ENCODE assay signal across 8 cellular contexts in the genomic region with DNA sequence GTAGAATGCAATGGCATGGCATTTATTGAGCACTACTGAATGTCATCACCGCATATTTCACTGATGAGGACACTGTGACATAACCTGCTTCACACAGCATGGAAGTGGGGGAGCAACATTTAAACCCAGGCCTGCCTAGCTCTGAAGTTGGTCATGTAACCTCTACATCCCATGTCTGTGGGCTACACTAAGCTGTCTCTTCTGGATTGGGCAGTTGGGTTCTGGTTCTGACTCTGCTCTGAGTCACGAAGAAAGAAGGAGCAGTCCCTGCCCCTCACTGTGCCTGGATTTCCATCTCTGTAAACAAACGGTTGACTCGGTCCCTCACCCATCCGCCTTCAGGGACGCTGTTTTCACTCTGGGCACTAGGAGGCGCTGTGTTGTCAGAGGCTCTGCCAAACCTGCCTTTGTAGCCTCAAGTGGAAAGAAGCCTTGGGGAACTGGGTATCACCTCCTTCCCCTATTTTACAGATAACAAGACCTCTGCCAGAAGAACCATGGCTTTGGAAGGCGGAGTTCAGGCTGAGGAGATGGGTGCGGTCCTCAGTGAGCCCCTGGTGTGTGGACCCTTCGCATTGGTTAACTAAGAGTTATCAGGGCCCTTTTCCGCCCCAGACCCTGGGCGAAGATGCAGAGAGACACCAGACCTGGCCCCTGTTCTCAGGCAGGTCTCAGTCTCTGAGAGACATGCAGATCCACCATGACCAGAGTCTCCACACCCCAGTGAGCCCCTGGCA. TPM values are rescaled to one million over a fixed set of nuclear protein-coding genes. Genes with fewer than 3 reads are reported as not detected.
DNase-seq lines count a peak whose midpoint lies in the region; ATAC-seq and TF ChIP-seq lines count a peak whose summit lies in the region.

No MANE protein-coding gene starts in this region.

- H4K20me1 ChIP-seq in SU-DHL-6 (ENCODE audit: low read depth, low read length) = no peaks in the 10 kb centered on the region
- H4K20me1 ChIP-seq in smooth muscle cell (ENCODE audit: low read depth) = no peaks in the 10 kb centered on the region

- H3K4me2 ChIP-seq in SU-DHL-6 (ENCODE audit: low read depth, low read length, poor library complexity, severe bottlenecking) (no peak overlapping the region), smooth muscle cell (no peak overlapping the region)

- peaks cover 10% of the 10 kb centered on the region for H3K4me1 ChIP-seq in smooth muscle cell (ENCODE audit: low read depth)

- H3K27ac Mint-ChIP-seq in activated naive CD4-positive, alpha-beta T cell treated with anti-CD3 and anti-CD28 coated beads, Interleukin-2, amount 50 U/mL, for 72 hours = no peak overlapping the region

- TF ChIP-seq CTCF in GM12873 (IDR thresholded peaks at IDR 0.05; ENCODE audit: insufficient read depth, low read depth, low read length, missing control alignments) (peak; percentile 99), LNCAP (IDR thresholded peaks at IDR 0.05) (peak; percentile 98), SU-DHL-6 (IDR thresholded peaks at IDR 0.05; ENCODE audit: insufficient read depth, low read length, poor library complexity, severe bottlenecking) (peak; percentile 97), smooth muscle cell (IDR thresholded peaks at IDR 0.05; ENCODE audit: borderline replicate concordance, insufficient read depth, poor library complexity, severe bottlenecking) (peak; percentile 92)

- H3K27ac ChIP-seq in SU-DHL-6 (ENCODE audit: low read depth, low read length) (no peak overlapping the region), smooth muscle cell (ENCODE audit: low read depth) (peak overlapping the region; percentile 15)

- no peaks in the 10 kb centered on the region for H3K9me3 Mint-ChIP-seq in activated naive CD4-positive, alpha-beta T cell treated with anti-CD3 and anti-CD28 coated beads, Interleukin-2, amount 50 U/mL, for 72 hours

- no peaks in the 10 kb centered on the region for H3K36me3 Mint-ChIP-seq in activated naive CD4-positive, alpha-beta T cell treated with anti-CD3 and anti-CD28 coated beads, Interleukin-2, amount 50 U/mL, for 72 hours

- H3K27me3 ChIP-seq in SU-DHL-6 (ENCODE audit: low read length) (no peaks in the 10 kb centered on the region), smooth muscle cell (ENCODE audit: low read depth) (no peaks in the 10 kb centered on the region)

- no peaks in the 10 kb centered on the region for H3K9me2 ChIP-seq in SU-DHL-6 (replicated peaks; ENCODE audit: insufficient read depth, low read length)

- ATAC-seq in activated naive CD4-positive, alpha-beta T cell treated with anti-CD3 and anti-CD28 coated beads, Interleukin-2, amount 50 U/mL, for 72 hours = peak; percentile 86 to 91
- ATAC-seq in left ventricle myocardium superior (peak; percentile 49), GM21367 (IDR thresholded peaks at IDR 0.05; ENCODE audit: unreplicated experiment) (no peak)

- H3K9me3 ChIP-seq in SU-DHL-6 (ENCODE audit: insufficient read depth, low read length) (no peaks in the 10 kb centered on the region), smooth muscle cell (replicated peaks; ENCODE audit: low read depth) (no peaks in the 10 kb centered on the region)

- H3K79me2 ChIP-seq in SU-DHL-6 (ENCODE audit: insufficient read depth, low read length) (no peaks in the 10 kb centered on the region), smooth muscle cell (ENCODE audit: low read depth) (no peaks in the 10 kb centered on the region)

- H3K36me3 ChIP-seq in SU-DHL-6 (ENCODE audit: low read length) (no peaks in the 10 kb centered on the region), smooth muscle cell (ENCODE audit: low read depth) (no peaks in the 10 kb centered on the region)

- H3F3A ChIP-seq in SU-DHL-6 (ENCODE audit: insufficient read depth) = no peaks in the 10 kb centered on the region
- no peaks in the 10 kb centered on the region for H3F3A ChIP-seq in smooth muscle cell (ENCODE audit: low read depth)

- DNase-seq in activated naive CD4-positive, alpha-beta T cell treated with anti-CD3 and anti-CD28 coated beads, Interleukin-2, amount 50 U/mL, for 72 hours (ENCODE audit: low spot score in 2 of 2) = peak in 1 of 2 donors; percentile 91
- DNase-seq in left ventricle myocardium superior = peak; percentile 68
- peak; percentile 57 for DNase-seq in smooth muscle cell (lab: John Stamatoyannopoulos, UW; ENCODE audit: unreplicated experiment)
- DNase-seq in NCI-H2029 treated with DMSO at 0.1 percent for 48 hours (lab: John Stamatoyannopoulos, UW) = no peak

- 41% methylated on average over 12 of the region's 12 CpGs for WGBS in smooth muscle cell (ENCODE audit: low lambda C conversion rate)

- H2AFZ ChIP-seq in SU-DHL-6 (ENCODE audit: low read depth, low read length, severe bottlenecking) (no peak overlapping the region), smooth muscle cell (ENCODE audit: low read depth) (no peak overlapping the region)

- H3K4me3 ChIP-seq in SU-DHL-6 (ENCODE audit: insufficient read depth, low read length, poor library complexity, severe bottlenecking) (no peak overlapping the region), smooth muscle cell (no peak overlapping the region)

- intact Hi-C loops in left ventricle myocardium superior (cut with micrococcal nuclease) = no loop called here

- no peak overlapping the region for H3K9ac ChIP-seq in SU-DHL-6 (ENCODE audit: low read length)
- H3K9ac ChIP-seq in smooth muscle cell (ENCODE audit: low read depth) = no peak overlapping the region

RNA-seq across cellular contexts. Expression of a gene that starts 12.6 kb away (rescaled TPM):
- under 1 TPM; 0.02 to 0.16 TPM for total RNA-seq in activated naive CD4-positive, alpha-beta T cell treated with anti-CD3 and anti-CD28 coated beads, Interleukin-2, amount 50 U/mL, for 72 hours
- total RNA-seq in left ventricle myocardium superior (52.0 TPM), smooth muscle cell (18.0 and 18.5 TPM in 2 replicates)
- polyA plus RNA-seq in smooth muscle cell = 27.4 and 27.8 TPM in 2 replicates

RNA-seq across cellular contexts. Expression of a gene that starts 23.3 kb away (rescaled TPM):
- not detected for total RNA-seq in activated naive CD4-positive, alpha-beta T cell treated with anti-CD3 and anti-CD28 coated beads, Interleukin-2, amount 50 U/mL, for 72 hours
- total RNA-seq in left ventricle myocardium superior (1.5 TPM), smooth muscle cell (5.0 and 13.8 TPM in 2 replicates)
- 3.7 and 13.6 TPM in 2 replicates for polyA plus RNA-seq in smooth muscle cell

Comparison
In these comparisons a context has a peak if more than half of its experiments do, and no peak if none do; other contexts are left out.
1. RNA of a gene that starts 12.6 kb away (total RNA-seq): 52.0 TPM in left ventricle myocardium superior (single experiment) and 18.0 to 18.5 TPM in smooth muscle cell; 0.02 to 0.16 TPM in activated naive CD4-positive, alpha-beta T cell treated with anti-CD3 and anti-CD28 coated beads, Interleukin-2, amount 50 U/mL, for 72 hours; every median in the first group is over 10 times any median in the second.
2. Peak in every context shown above with its lines, with median percentiles within 50 percentile points of each other: CTCF ChIP-seq.